In genomic region chr17:70045780-70046179, GRCh38 we compare ENCODE assay signal across 15 cellular contexts. TPM values are rescaled to one million over a fixed set of nuclear protein-coding genes. Genes with fewer than 3 reads are reported as not detected.
"Had no signal": no experiment of that assay in that cellular context is flagged by ENCODE, and none has a peak within 500 bp of the region (broad histone marks: within the 10 kb centered on the region; RNA-seq: fewer than 3 reads in every experiment).

No MANE protein-coding gene starts in this region.

RNA-seq across cellular contexts. Expression of gene KCNJ16, which starts 29.2 kb away (rescaled TPM):
- total RNA-seq: activated CD4-positive, alpha-beta memory T cell treated with anti-CD3 and anti-CD28 coated beads, Interleukin-2, amount 10 ng/mL, durations not matched to agents 7 days and 5 days; activated CD4-positive, alpha-beta T cell treated with anti-CD3 and anti-CD28 coated beads for 36 hours; activated CD4-positive, alpha-beta T cell treated with anti-CD3 and anti-CD28 coated beads, Interleukin-2, amount 10 ng/mL, durations not matched to agents 7 days and 5 days; activated CD8-positive, alpha-beta memory T cell treated with anti-CD3 and anti-CD28 coated beads, Interleukin-2, amount 10 ng/mL, durations not matched to agents 7 days and 5 days; activated CD8-positive, alpha-beta T cell treated with anti-CD3 and anti-CD28 coated beads, Interleukin-2, amount 10 ng/mL, durations not matched to agents 7 days and 5 days; activated naive CD8-positive, alpha-beta T cell treated with anti-CD3 and anti-CD28 coated beads, Interleukin-2, amount 10 ng/mL, durations not matched to agents 7 days and 5 days; activated T-helper 2 cell treated with anti-CD3 and anti-CD28 coated beads, Interferon-gamma antibody, Interleukin-2, Interleukin-4, amounts not matched to agents 10 μg/mL and 5 μg/mL and 100 μg/mL, durations not matched to agents 14 hours and 24 hours and 36 hours; ascending aorta; bronchial epithelial cell; cardiac muscle cell; T-cell; T-helper 1 cell treated with Interleukin-12 subunit alpha and Interleukin-12 subunit beta and Interleukin-4 antibody, amounts not matched to agents 30 ng/mL and 1 ng/mL, for 36 hours; T-helper 17 cell; T-helper 2 cell treated with Interferon-gamma antibody and Interleukin-4, amounts not matched to agents 100 ng/mL and 5 ng/mL, for 36 hours; WTC11 had no signal
- polyA plus RNA-seq: cardiac muscle cell had no signal
